In genomic region chr10:110730345-110731055, GRCh38 we compare ENCODE assay signal across 15 cellular contexts.
A peak's percentile ranks its signal among the peaks of the same experiment; 100 is the strongest.
DNase-seq lines count a peak whose midpoint lies in the region; ATAC-seq and TF ChIP-seq lines count a peak whose summit lies in the region.
"Had no signal": no experiment of that assay in that cellular context is flagged by ENCODE, and none has a peak within 500 bp of the region (broad histone marks: within the 10 kb centered on the region; RNA-seq: fewer than 3 reads in every experiment).

No MANE protein-coding gene starts in this region.

- no TSS peak for BruUV-seq in A673 (replicated peaks; lab: Mats Ljungman, UMichigan)

- H3K4me3 Mint-ChIP-seq in endodermal cell = no peak overlapping the region
- H3K4me3 Mint-ChIP-seq: CD4-positive, CD25-positive, alpha-beta regulatory T cell had no signal

- H3K36me3 ChIP-seq in heart right ventricle (no peaks in the 10 kb centered on the region), endodermal cell (ENCODE audit: control insufficient read depth, insufficient read depth, low read length) (no peaks in the 10 kb centered on the region), skeletal muscle tissue (ENCODE audit: control insufficient read depth in 3 of 3, insufficient read depth in 3 of 3, low read length in 3 of 3) (no peaks in the 10 kb centered on the region), A673 (ENCODE audit: insufficient read depth, low read length, poor library complexity, severe bottlenecking) (no peaks in the 10 kb centered on the region), right lobe of liver (no peaks in the 10 kb centered on the region)
- H3K36me3 ChIP-seq: BLaER1 treated with 17β-estradiol and CSF1 and Interleukin-3, amounts not matched to agents 10 nM and 100 nM had no signal

- no peaks in the 10 kb centered on the region for H3K9me3 Mint-ChIP-seq in endodermal cell

- H3K27ac ChIP-seq in heart right ventricle (peak overlapping the region in 7 of 10 donors; percentile 12 to 66 (median 29)), endodermal cell (ENCODE audit: low read depth, low read length) (no peak overlapping the region), skeletal muscle tissue (ENCODE audit: low read depth, low read length) (peak overlapping the region; percentile 91), A673 (ENCODE audit: low read depth, low read length, poor library complexity, severe bottlenecking) (no peak overlapping the region), right lobe of liver (no peak overlapping the region)
- H3K27ac ChIP-seq: BLaER1 treated with 17β-estradiol and CSF1 and Interleukin-3, amounts not matched to agents 10 nM and 100 nM; HL-60 had no signal

- H3K27ac Mint-ChIP-seq in endodermal cell = no peak overlapping the region
- H3K27ac Mint-ChIP-seq: CD4-positive, CD25-positive, alpha-beta regulatory T cell had no signal

- H3K9ac ChIP-seq in endodermal cell (ENCODE audit: extremely low read depth, low read length, poor library complexity, severe bottlenecking) = no peak overlapping the region
- no peak overlapping the region for H3K9ac ChIP-seq in skeletal muscle tissue (ENCODE audit: low read depth in 1 of 3, low read length in 3 of 3)
- H3K9ac ChIP-seq: BLaER1 treated with 17β-estradiol and CSF1 and Interleukin-3, amounts not matched to agents 10 nM and 100 nM had no signal

- H3K4me3 ChIP-seq in heart right ventricle = no peak overlapping the region
- H3K4me3 ChIP-seq in endodermal cell (ENCODE audit: low read length) = no peak overlapping the region
- peak overlapping the region in 1 of 3 donors; percentile 20 for H3K4me3 ChIP-seq in skeletal muscle tissue (ENCODE audit: low read length in 3 of 3)
- H3K4me3 ChIP-seq in A673 (ENCODE audit: low read depth, low read length, poor library complexity, severe bottlenecking) = no peak overlapping the region
- no peak overlapping the region for H3K4me3 ChIP-seq in right lobe of liver
- H3K4me3 ChIP-seq: BLaER1 treated with 17β-estradiol and CSF1 and Interleukin-3, amounts not matched to agents 10 nM and 100 nM had no signal

- POLR2A ChIA-PET in A673 (lab: Charles Lee; ENCODE audit: low non-redundant PET) = no interaction called here

- no peaks in the 10 kb centered on the region for H3K27me3 Mint-ChIP-seq in endodermal cell (ENCODE audit: insufficient read depth)

- no peak for TF ChIP-seq POLR2A in right lobe of liver (IDR thresholded peaks at IDR 0.05)

- H3K9me3 ChIP-seq in heart right ventricle (no peaks in the 10 kb centered on the region), endodermal cell (ENCODE audit: control insufficient read depth, low read length) (no peaks in the 10 kb centered on the region), skeletal muscle tissue (ENCODE audit: control insufficient read depth in 3 of 3, low read length in 3 of 3) (no peaks in the 10 kb centered on the region), A673 (ENCODE audit: low read depth, low read length, poor library complexity, severe bottlenecking) (no peaks in the 10 kb centered on the region), right lobe of liver (no peaks in the 10 kb centered on the region)
- H3K9me3 ChIP-seq: BLaER1 treated with 17β-estradiol and CSF1 and Interleukin-3, amounts not matched to agents 10 nM and 100 nM had no signal

- no peaks in the 10 kb centered on the region for H3K27me3 ChIP-seq in heart right ventricle
- no peaks in the 10 kb centered on the region for H3K27me3 ChIP-seq in endodermal cell (ENCODE audit: control insufficient read depth, insufficient read depth, low read length, poor library complexity, severe bottlenecking)
- H3K27me3 ChIP-seq in skeletal muscle tissue (ENCODE audit: control insufficient read depth in 3 of 3, insufficient read depth in 3 of 3, low read length in 3 of 3) = no peaks in the 10 kb centered on the region
- H3K27me3 ChIP-seq in A673 (replicated peaks; ENCODE audit: insufficient read depth, low read depth, low read length, poor library complexity) = no peaks in the 10 kb centered on the region
- no peaks in the 10 kb centered on the region for H3K27me3 ChIP-seq in right lobe of liver
- H3K27me3 ChIP-seq: BLaER1 treated with 17β-estradiol and CSF1 and Interleukin-3, amounts not matched to agents 10 nM and 100 nM had no signal

- TF ChIP-seq CTCF in heart right ventricle (IDR thresholded peaks at IDR 0.05) = no peak
- TF ChIP-seq CTCF in endodermal cell (conservative IDR thresholded peaks at IDR 0.05) = no peak
- TF ChIP-seq CTCF in A673 (conservative IDR thresholded peaks at IDR 0.05; ENCODE audit: low read depth, low read length) = no peak
- TF ChIP-seq CTCF in right lobe of liver (IDR thresholded peaks at IDR 0.05) = no peak

- peaks cover 8 to 73% (median 42%) of the 10 kb centered on the region in 9 donors for H3K4me1 ChIP-seq in heart right ventricle
- peaks cover 7% of the 10 kb centered on the region for H3K4me1 ChIP-seq in endodermal cell (ENCODE audit: control insufficient read depth, insufficient read depth, low read length)
- peaks cover 23 to 28% (median 24%) of the 10 kb centered on the region in 3 donors for H3K4me1 ChIP-seq in skeletal muscle tissue (ENCODE audit: control insufficient read depth in 3 of 3, insufficient read depth in 3 of 3, low read length in 3 of 3)
- no peaks in the 10 kb centered on the region for H3K4me1 ChIP-seq in A673 (ENCODE audit: insufficient read depth, low read length, poor library complexity, severe bottlenecking)
- peaks cover 0 to 31% (median 0%) of the 10 kb centered on the region in 4 donors for H3K4me1 ChIP-seq in right lobe of liver

- 42 to 50% methylated on average over 11 of the region's 11 CpGs for WGBS in heart right ventricle, 2 donors
- 85 to 98% methylated on average over 5 to 11 of the region's 11 CpGs for WGBS in endodermal cell (ENCODE audit: insufficient coverage in 1 of 2, insufficient read length in 1 of 2), 2 experiments
- 70% methylated on average over 8 of the region's 11 CpGs for WGBS in right lobe of liver (ENCODE audit: insufficient coverage, low coverage, low lambda C conversion rate, missing lambda C conversion rate)

- H3K4me1 Mint-ChIP-seq in endodermal cell = peaks cover 15% of the 10 kb centered on the region

- CTCF ChIA-PET in A673 (lab: Charles Lee) = no interaction called here

- intact Hi-C loops in heart right ventricle (cut with DNase I) (no loop called here), left ventricle myocardium superior (cut with micrococcal nuclease) (no loop called here), A673 (cut with micrococcal nuclease; ENCODE audit: unreplicated experiment) (no loop called here), right lobe of liver (cut with DNase I) (no loop called here)

- H3K36me3 Mint-ChIP-seq in endodermal cell (ENCODE audit: low read depth) = no peaks in the 10 kb centered on the region
- H3K36me3 Mint-ChIP-seq: CD4-positive, CD25-positive, alpha-beta regulatory T cell had no signal

- peak in 5 of 8 donors; percentile 3 to 21 (median 18) for ATAC-seq in heart right ventricle
- no peak for ATAC-seq in left ventricle myocardium superior
- ATAC-seq in right lobe of liver = no peak
- ATAC-seq: HCT116 had no signal

- DNase-seq in heart right ventricle = no peak
- DNase-seq in left ventricle myocardium superior = no peak
- peak; percentile 36 for DNase-seq in astrocyte of the hippocampus (ENCODE audit: low read depth, low spot score)
- peak; percentile 33 for DNase-seq in endodermal cell
- DNase-seq in A673 (ENCODE audit: low spot score) = no peak
- DNase-seq in right lobe of liver = no peak
- DNase-seq: 8988T; ACHN; CD4-positive, CD25-positive, alpha-beta regulatory T cell; DMS53; GF-D8 had no signal

Comparison
In these comparisons a context has a peak if more than half of its experiments do, and no peak if none do; other contexts are left out.
1. ATAC-seq: peak in heart right ventricle (5 of 8); none in left ventricle myocardium superior (single experiment) and right lobe of liver (0 of 4).
2. DNase-seq: peak in astrocyte of the hippocampus (single experiment) and endodermal cell (single experiment); none in heart right ventricle (0 of 2), left ventricle myocardium superior (single experiment), A673 (single experiment) and right lobe of liver (0 of 3).
3. H3K27ac ChIP-seq: peak in heart right ventricle (7 of 10) and skeletal muscle tissue (single experiment); none in endodermal cell (single experiment), A673 (single experiment) and right lobe of liver (0 of 3).